Comparison of ENCODE assay signal across 22 cellular contexts in the genomic region with DNA sequence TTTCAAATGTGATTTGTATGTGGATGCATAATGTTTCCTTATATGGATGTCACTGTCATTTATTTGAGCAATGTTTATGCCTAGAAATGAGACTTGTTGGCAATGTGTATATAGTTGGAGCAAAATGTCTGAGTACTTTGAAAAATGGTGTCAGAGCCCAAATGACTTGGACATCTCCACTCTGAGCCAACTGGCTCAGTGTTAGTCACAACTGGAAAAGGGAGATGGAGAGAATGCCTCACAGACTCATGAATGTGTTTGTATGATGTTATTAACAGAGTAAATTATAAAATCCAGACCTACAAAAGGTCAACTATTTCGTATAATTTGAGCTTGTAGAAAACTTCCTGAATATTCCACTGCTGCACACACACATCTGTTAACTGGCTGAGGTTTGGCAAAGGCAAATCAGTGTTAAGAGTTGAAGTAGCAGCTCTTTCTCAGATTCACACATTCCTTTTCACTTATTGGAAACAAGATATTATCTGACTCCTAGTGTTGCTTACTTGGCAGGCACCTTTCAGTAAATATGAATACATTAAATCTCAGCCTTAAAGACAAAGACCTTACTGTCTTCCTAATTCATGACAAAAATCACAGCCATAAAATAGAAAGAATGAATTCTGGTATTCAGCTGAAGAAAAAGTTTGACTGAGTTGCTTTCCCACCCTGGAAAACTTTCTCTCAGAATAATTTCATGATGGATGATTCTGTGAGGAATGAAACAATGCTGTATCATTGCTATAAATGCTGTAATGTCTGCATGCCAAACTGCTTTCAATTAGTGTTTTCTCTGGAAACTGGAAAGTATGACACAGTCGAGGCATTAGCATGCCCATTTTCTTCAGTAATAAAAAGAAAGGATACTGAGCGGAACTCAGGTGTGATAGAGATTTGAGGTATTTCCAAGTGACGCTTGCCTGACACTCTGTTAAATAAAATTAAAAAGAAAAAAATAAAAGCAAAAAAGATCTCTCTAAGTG. TPM values are rescaled to one million over a fixed set of nuclear protein-coding genes. Genes with fewer than 3 reads are reported as not detected.
DNase-seq lines count a peak whose midpoint lies in the region; ATAC-seq, FAIRE-seq and TF ChIP-seq lines count a peak whose summit lies in the region.
"Had no signal": no experiment of that assay in that cellular context is flagged by ENCODE, and none has a peak within 500 bp of the region (broad histone marks: within the 10 kb centered on the region; RNA-seq: fewer than 3 reads in every experiment).

No MANE protein-coding gene starts in this region.

- no peak overlapping the region for H3K18ac ChIP-seq in mesenchymal stem cell (ENCODE audit: low read depth in 1 of 2, low read length in 2 of 2)

- no TSS peak for BruUV-seq in K562 (replicated peaks; lab: Mats Ljungman, UMichigan)

- H4K20me1 ChIP-seq in K562 (replicated peaks; ENCODE audit: control insufficient read depth, insufficient read depth, low read length), result no peaks in the 10 kb centered on the region

- intact Hi-C loops in activated CD4-positive, alpha-beta T cell treated with anti-CD3 and anti-CD28 coated beads, Interleukin-2, amount 10 ng/mL, durations not matched to agents 24 days and 14 days (cut with micrococcal nuclease), result no loop called here
- intact Hi-C loops in K562 (cut with micrococcal nuclease), result no loop called here

- CTCF ChIA-PET in K562 (lab: Yijun Ruan, JAX; ENCODE audit: low intra/inter-chr PET ratio), result no interaction called here

- H3K9me1 ChIP-seq in K562 (ENCODE audit: control insufficient read depth, insufficient read depth, low read length), result no peaks in the 10 kb centered on the region

- H2BK120ac ChIP-seq in mesenchymal stem cell (ENCODE audit: low read depth, low read length), result no peak overlapping the region

- POLR2A ChIA-PET in K562 (lab: Yijun Ruan, JAX), result interaction anchor here (0.8 kb wide), 1 partner anchor 1522 kb away, joined by 3 read pairs; no protein-coding TSS in a partner anchor

- H3K4me3 ChIP-seq in K562 (no peak overlapping the region), mesenchymal stem cell (ENCODE audit: insufficient read depth in 1 of 2, low read depth in 1 of 2, low read length in 2 of 2) (no peak overlapping the region), upper lobe of left lung (no peak overlapping the region)
- H3K4me3 ChIP-seq: left ventricle myocardium inferior had no signal

- H3K4ac ChIP-seq in mesenchymal stem cell (ENCODE audit: low read depth in 1 of 2, low read length in 2 of 2), result no peak overlapping the region

- H2AK5ac ChIP-seq in mesenchymal stem cell (ENCODE audit: low read length, severe bottlenecking), result no peak overlapping the region

- H3K14ac ChIP-seq in mesenchymal stem cell (ENCODE audit: low read length in 2 of 2), result no peak overlapping the region

- TF ChIP-seq CTCF in K562 (IDR thresholded peaks at IDR 0.05 in 2 of 3, conservative IDR thresholded peaks at IDR 0.05 in 1 of 3; ENCODE audit: insufficient read depth in 2 of 3, low read depth in 1 of 3, low read length in 3 of 3), result no peak
- no peak for TF ChIP-seq CTCF in upper lobe of left lung (IDR thresholded peaks at IDR 0.05)

- no peak for TF ChIP-seq POLR2A in K562 (conservative IDR thresholded peaks at IDR 0.05)
- no peak for TF ChIP-seq POLR2A in upper lobe of left lung (IDR thresholded peaks at IDR 0.05)

- peaks cover 30% of the 10 kb centered on the region for H3K4me1 Mint-ChIP-seq in activated CD4-positive, alpha-beta T cell treated with anti-CD3 and anti-CD28 coated beads, Interleukin-2, amount 10 ng/mL, durations not matched to agents 24 days and 14 days

- H3K79me1 ChIP-seq in mesenchymal stem cell (replicated peaks; ENCODE audit: low read length, poor library complexity, severe bottlenecking), result no peaks in the 10 kb centered on the region

- H3K9me3 Mint-ChIP-seq in activated CD4-positive, alpha-beta T cell treated with anti-CD3 and anti-CD28 coated beads, Interleukin-2, amount 10 ng/mL, durations not matched to agents 24 days and 14 days, result peaks cover 16% of the 10 kb centered on the region

- TF ChIP-seq RAD21 in K562 (CRISPR knock-in tag; conservative IDR thresholded peaks at IDR 0.05 in 1 of 2, IDR thresholded peaks at IDR 0.05 in 1 of 2), result no peak

- H3K27ac Mint-ChIP-seq in activated CD4-positive, alpha-beta T cell treated with anti-CD3 and anti-CD28 coated beads, Interleukin-2, amount 10 ng/mL, durations not matched to agents 24 days and 14 days, result peak overlapping the region; percentile 34
- H3K27ac Mint-ChIP-seq: CD14-positive monocyte; stimulated activated naive B cell treated with anti-CD40 and anti-IgM and Interleukin-4, amounts not matched to agents 10 μg/mL and 1 μg/mL and 100 μg/mL, for 72 hours had no signal

- no peak overlapping the region for H3K4me3 Mint-ChIP-seq in activated CD4-positive, alpha-beta T cell treated with anti-CD3 and anti-CD28 coated beads, Interleukin-2, amount 10 ng/mL, durations not matched to agents 24 days and 14 days
- H3K4me3 Mint-ChIP-seq: CD14-positive monocyte; stimulated activated naive B cell treated with anti-CD40 and anti-IgM and Interleukin-4, amounts not matched to agents 10 μg/mL and 1 μg/mL and 100 μg/mL, for 72 hours had no signal

- no peaks in the 10 kb centered on the region for H3K79me2 ChIP-seq in K562 (ENCODE audit: control insufficient read depth, insufficient read depth, low read length)

- H3K27me3 ChIP-seq in K562 (ENCODE audit: control insufficient read depth in 2 of 2, insufficient read depth in 2 of 2, low read length in 2 of 2), result no peaks in the 10 kb centered on the region
- H3K27me3 ChIP-seq in mesenchymal stem cell (ENCODE audit: control insufficient read depth in 1 of 2, insufficient read depth in 1 of 2, low read length in 2 of 2), result no peaks in the 10 kb centered on the region
- no peaks in the 10 kb centered on the region for H3K27me3 ChIP-seq in upper lobe of left lung
- H3K27me3 ChIP-seq: brain microvascular endothelial cell had no signal

- H4K91ac ChIP-seq in mesenchymal stem cell (ENCODE audit: low read length), result no peak overlapping the region

- FAIRE-seq in K562 (lab: Jason Lieb, UNC), result no peak
- FAIRE-seq: frontal cortex, urothelium cell line had no signal

- H3K4me1 ChIP-seq in K562 (replicated peaks in 1 of 2; ENCODE audit: control insufficient read depth in 2 of 2, insufficient read depth in 2 of 2, low read length in 2 of 2) (peaks cover 4 to 39% of the 10 kb centered on the region in 2 experiments; a peak in 4 of 5 replicates), mesenchymal stem cell (ENCODE audit: control insufficient read depth, insufficient read depth, low read depth, low read length) (no peaks in the 10 kb centered on the region), upper lobe of left lung (peaks cover 0 to 9% (median 6%) of the 10 kb centered on the region in 4 donors)

- H3K27me3 Mint-ChIP-seq in activated CD4-positive, alpha-beta T cell treated with anti-CD3 and anti-CD28 coated beads, Interleukin-2, amount 10 ng/mL, durations not matched to agents 24 days and 14 days, result no peaks in the 10 kb centered on the region
- H3K27me3 Mint-ChIP-seq: stimulated activated naive B cell treated with anti-CD40 and anti-IgM and Interleukin-4, amounts not matched to agents 10 μg/mL and 1 μg/mL and 100 μg/mL, for 72 hours had no signal

- no peak for TF ChIP-seq EP300 in K562 (IDR thresholded peaks at IDR 0.05; ENCODE audit: low read length)
- TF ChIP-seq EP300 in upper lobe of left lung (IDR thresholded peaks at IDR 0.05), result no peak

- H4K8ac ChIP-seq in mesenchymal stem cell (ENCODE audit: low read length), result no peak overlapping the region

- in situ Hi-C loops in K562 (cut with MboI), result no loop called here

- no peak overlapping the region for H3K23ac ChIP-seq in mesenchymal stem cell (ENCODE audit: low read length in 2 of 2)

- DNase-seq in activated CD4-positive, alpha-beta T cell treated with anti-CD3 and anti-CD28 coated beads, Interleukin-2, amount 10 ng/mL, durations not matched to agents 24 days and 14 days, result peak; percentile 26
- DNase-seq in activated CD4-positive, alpha-beta T cell treated with anti-CD3 and anti-CD28 coated beads, Interleukin-2, amount 50 U/mL, for 1 hour, result no peak
- DNase-seq in NCI-H2196 (lab: John Stamatoyannopoulos, UW; ENCODE audit: unreplicated experiment) (peak; percentile 44), K562 (ENCODE audit: extremely low read depth in 1 of 4, low spot score in 3 of 4) (no peak), mesenchymal stem cell (no peak), upper lobe of left lung (no peak), MV-4-11 (lab: John Stamatoyannopoulos, UW) (no peak), mesenteric fat pad (ENCODE audit: low spot score) (no peak)
- DNase-seq: activated CD8-positive, alpha-beta memory T cell treated with anti-CD3 and anti-CD28 coated beads for 24 hours; activated gamma-delta T cell; brain microvascular endothelial cell; DMS79; effector CD4-positive, alpha-beta T cell; left ventricle myocardium inferior; NCI-H774; stimulated activated naive B cell treated with anti-CD40 and anti-IgM and Interleukin-4, amounts not matched to agents 10 μg/mL and 1 μg/mL and 100 μg/mL, for 72 hours; SW 1271 had no signal

- no peak for ATAC-seq in K562
- ATAC-seq in upper lobe of left lung (ENCODE audit: low FRiP score in 2 of 2), result no peak
- ATAC-seq: stimulated activated naive B cell treated with anti-CD40 and anti-IgM and Interleukin-4, amounts not matched to agents 10 μg/mL and 1 μg/mL and 100 μg/mL, for 72 hours had no signal

- H3K36me3 Mint-ChIP-seq in activated CD4-positive, alpha-beta T cell treated with anti-CD3 and anti-CD28 coated beads, Interleukin-2, amount 10 ng/mL, durations not matched to agents 24 days and 14 days (ENCODE audit: low read depth), result peaks cover 2% of the 10 kb centered on the region
- H3K36me3 Mint-ChIP-seq: CD14-positive monocyte; stimulated activated naive B cell treated with anti-CD40 and anti-IgM and Interleukin-4, amounts not matched to agents 10 μg/mL and 1 μg/mL and 100 μg/mL, for 72 hours had no signal

- no peak overlapping the region for H2BK15ac ChIP-seq in mesenchymal stem cell (ENCODE audit: low read depth, poor library complexity, severe bottlenecking)

- H3K4me2 ChIP-seq in K562 (ENCODE audit: insufficient read depth, low read length), result no peak overlapping the region
- H3K4me2 ChIP-seq in mesenchymal stem cell (ENCODE audit: low read length, poor library complexity, severe bottlenecking), result no peak overlapping the region

- H3K9ac ChIP-seq in K562 (ENCODE audit: insufficient read depth in 1 of 2, low read depth in 2 of 2, low read length in 2 of 2) (no peak overlapping the region), mesenchymal stem cell (ENCODE audit: low read length) (peak overlapping the region; percentile 73)

- no peak overlapping the region for H2BK5ac ChIP-seq in mesenchymal stem cell (ENCODE audit: low read depth, low read length, poor library complexity, severe bottlenecking)

- no peaks in the 10 kb centered on the region; the same call in 1 of the 2 replicates for H3K9me3 ChIP-seq in K562 (replicated peaks; ENCODE audit: control insufficient read depth, insufficient read depth, low read depth, low read length)
- H3K9me3 ChIP-seq in mesenchymal stem cell (ENCODE audit: control insufficient read depth, low read length), result no peaks in the 10 kb centered on the region
- H3K9me3 ChIP-seq in upper lobe of left lung, result no peaks in the 10 kb centered on the region
- H3K9me3 ChIP-seq: left ventricle myocardium inferior had no signal

- no peak overlapping the region for H2AFZ ChIP-seq in K562 (ENCODE audit: low read depth, low read length)
- H2AFZ ChIP-seq in mesenchymal stem cell (ENCODE audit: low read depth, low read length), result no peak overlapping the region

- 50% methylated on average over 4 of the region's 4 CpGs for WGBS in K562 (ENCODE audit: insufficient coverage, low coverage, missing lambda C conversion rate)
- WGBS in mesenchymal stem cell, result 44% methylated on average over 1 of the region's 4 CpGs
- 76 to 79% methylated on average over 4 of the region's 4 CpGs for WGBS in upper lobe of left lung, 2 donors

- H3K27ac ChIP-seq in K562 (ENCODE audit: extremely low read depth, low read depth, low read length) (no peak overlapping the region), mesenchymal stem cell (ENCODE audit: low read length, poor library complexity, severe bottlenecking) (no peak overlapping the region), upper lobe of left lung (no peak overlapping the region)
- H3K27ac ChIP-seq: brain microvascular endothelial cell, left ventricle myocardium inferior had no signal

- H3K36me3 ChIP-seq in K562 (ENCODE audit: control insufficient read depth, insufficient read depth, low read length) (no peaks in the 10 kb centered on the region), mesenchymal stem cell (ENCODE audit: control insufficient read depth in 1 of 2, insufficient read depth in 2 of 2, low read depth in 1 of 2, low read length in 2 of 2) (no peaks in the 10 kb centered on the region), upper lobe of left lung (no peaks in the 10 kb centered on the region)
- H3K36me3 ChIP-seq: brain microvascular endothelial cell, left ventricle myocardium inferior had no signal

- no peak overlapping the region for H2BK12ac ChIP-seq in mesenchymal stem cell (ENCODE audit: low read length in 2 of 2)

RNA-seq across cellular contexts. Expression of a gene that starts 27.0 kb away (rescaled TPM):
- total RNA-seq in activated CD4-positive, alpha-beta T cell treated with anti-CD3 and anti-CD28 coated beads, Interleukin-2, amount 10 ng/mL, durations not matched to agents 24 days and 14 days, result not detected in 2 replicates
- not detected in 2 replicates for total RNA-seq in K562 (2011; cell fraction: chromatin; rRNA removed; ENCODE audit: low replicate concordance)
- 0.13 TPM in 1 of 2 replicates, not detected in the other for total RNA-seq in K562 (2011; cell fraction: nucleolus; rRNA removed)
- total RNA-seq in K562 (2011; cell fraction: nucleoplasm; rRNA removed), result not detected in 2 replicates
- not detected in 2 replicates for total RNA-seq in K562 (2014; rRNA removed)
- not detected in 2 replicates for total RNA-seq in K562 (2014; rRNA removed; fragmentation: Illumina TruSeq; extraction: Trizol)
- total RNA-seq in K562 (2015; rRNA removed; fragmentation: Illumina TruSeq; extraction: Trizol), result not detected in 2 replicates
- 0.04 TPM in 1 of 2 replicates, not detected in the other for total RNA-seq in K562 (2021)
- polyA plus RNA-seq in K562 (2011; rRNA removed), result 0.01 and 0.03 TPM in 2 replicates
- 0.01 TPM in 1 of 2 replicates, not detected in the other for polyA plus RNA-seq in K562 (2011; cell fraction: cytosol; rRNA removed)
- polyA plus RNA-seq in K562 (2011; cell fraction: nucleus; rRNA removed), result not detected in 2 replicates
- 0.01 TPM in 1 of 2 replicates, not detected in the other for polyA plus RNA-seq in K562 (2012)
- polyA plus RNA-seq in K562 (2014; fragmentation: Illumina TruSeq; extraction: Trizol), result 0.04 TPM in 2 replicates
- polyA plus RNA-seq in K562 (2014; fragmentation: Nextera tagmentation; extraction: Ambion mirVana), result under 1 TPM; 0.01 to 0.03 TPM
- polyA plus RNA-seq in K562 (2014; rRNA removed), result 0.03 TPM in 1 of 2 replicates, not detected in the other
- polyA minus RNA-seq in K562 (2011; rRNA and poly(A)+ RNA removed), result not detected in 2 replicates
- polyA minus RNA-seq in K562 (2011; cell fraction: cytosol; rRNA and poly(A)+ RNA removed), result not detected in 2 replicates
- not detected in 2 replicates for polyA minus RNA-seq in K562 (2011; cell fraction: nucleus; rRNA and poly(A)+ RNA removed)
- not detected for polyA plus RNA-seq in mesenchymal stem cell (2013, experiment 1 of 2)
- not detected for polyA plus RNA-seq in mesenchymal stem cell (2013, experiment 2 of 2)
- under 1 TPM in 1 of 6 donors, not detected in 5; 0.20 TPM for total RNA-seq in upper lobe of left lung
- 1,676 TPM for total RNA-seq in mesenteric fat pad
- total RNA-seq: A172, frontal cortex, RPMI7951 had no signal
- polyA plus RNA-seq: CD14-positive monocyte had no signal

Comparison
In these comparisons a context has a peak if more than half of its experiments do, and no peak if none do; other contexts are left out.
1. DNase-seq: peak in activated CD4-positive, alpha-beta T cell treated with anti-CD3 and anti-CD28 coated beads, Interleukin-2, amount 10 ng/mL, durations not matched to agents 24 days and 14 days (single experiment) and NCI-H2196 (single experiment); none in activated CD4-positive, alpha-beta T cell treated with anti-CD3 and anti-CD28 coated beads, Interleukin-2, amount 50 U/mL, for 1 hour (single experiment), K562 (0 of 4), mesenchymal stem cell (single experiment), upper lobe of left lung (0 of 2), MV-4-11 (single experiment) and mesenteric fat pad (single experiment).
2. RNA of a gene that starts 27.0 kb away (total RNA-seq): 1,676 TPM in mesenteric fat pad (single experiment); not detected in activated CD4-positive, alpha-beta T cell treated with anti-CD3 and anti-CD28 coated beads, Interleukin-2, amount 10 ng/mL, durations not matched to agents 24 days and 14 days, 0.04 to 0.13 TPM in K562 and 0.20 TPM in upper lobe of left lung; every median in the first group is over 1,000 times any median in the second.